10 cellular contexts compared by ENCODE assay signal in the genomic region with DNA sequence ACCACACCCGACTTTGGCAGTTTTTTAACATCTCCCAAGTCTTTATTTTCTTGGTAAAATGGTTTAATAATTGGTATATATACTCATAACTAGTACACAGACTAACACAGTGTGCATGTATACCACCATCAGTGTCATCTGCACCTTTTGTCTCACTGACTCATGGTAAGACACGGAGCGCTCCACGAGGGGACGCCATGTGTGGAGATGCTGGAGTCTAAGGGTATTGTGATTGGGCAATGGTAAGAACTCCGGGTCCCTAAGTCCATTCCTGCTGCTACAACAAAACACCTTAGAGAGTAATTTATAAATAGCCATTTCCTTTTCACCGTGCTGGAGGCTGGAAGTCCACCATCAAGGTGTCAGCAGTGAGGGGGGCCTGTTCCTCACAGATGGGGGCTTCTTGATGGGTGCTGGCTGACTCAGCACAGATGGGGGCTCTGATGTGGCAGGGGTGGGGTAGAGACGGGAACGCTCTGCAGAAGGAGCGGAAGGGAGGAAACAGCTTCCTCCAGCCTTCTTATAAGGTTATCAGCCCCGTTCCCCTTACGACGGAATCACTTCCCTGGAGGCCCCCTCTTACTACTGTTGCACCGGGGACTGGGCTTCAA. TPM values are rescaled to one million over a fixed set of nuclear protein-coding genes. Genes with fewer than 3 reads are reported as not detected.
DNase-seq lines count a peak whose midpoint lies in the region; ATAC-seq, FAIRE-seq and TF ChIP-seq lines count a peak whose summit lies in the region.
"Had no signal": no experiment of that assay in that cellular context is flagged by ENCODE, and none has a peak within 500 bp of the region (broad histone marks: within the 10 kb centered on the region; RNA-seq: fewer than 3 reads in every experiment).

No MANE protein-coding gene starts in this region.

- POLR2A ChIA-PET in endothelial cell of umbilical vein (lab: Charles Lee) = no interaction called here

- dilution Hi-C loops in endothelial cell of umbilical vein (cut with MboI; ENCODE audit: extremely low pct_ligation_motif_present, low sequenced_read_pairs) = no loop called here

- H3K4me3 ChIP-seq in DOHH2 (ENCODE audit: low read length) = peak overlapping the region; percentile 67
- no peak overlapping the region for H3K4me3 ChIP-seq in SU-DHL-6 (ENCODE audit: insufficient read depth, low read length, poor library complexity, severe bottlenecking)
- H3K4me3 ChIP-seq in endothelial cell of umbilical vein (replicated peaks in 1 of 3; ENCODE audit: insufficient read depth in 1 of 3, low read depth in 1 of 3, low read length in 3 of 3) = peak overlapping the region in 2 of 3 experiments; percentile 33 to 66
- peak overlapping the region; percentile 70 for H3K4me3 ChIP-seq in rectal smooth muscle tissue (ENCODE audit: low read length)

- H3K27ac ChIP-seq in DOHH2 (ENCODE audit: low read depth, low read length) (no peak overlapping the region), SU-DHL-6 (ENCODE audit: low read depth, low read length) (no peak overlapping the region), endothelial cell of umbilical vein (ENCODE audit: insufficient read depth, low read depth, low read length) (no peak overlapping the region), rectal smooth muscle tissue (ENCODE audit: low read depth, low read length) (no peak overlapping the region)

- H3F3A ChIP-seq in DOHH2 (ENCODE audit: control insufficient read depth, insufficient read depth) (no peaks in the 10 kb centered on the region), SU-DHL-6 (ENCODE audit: insufficient read depth) (no peaks in the 10 kb centered on the region)

- no peaks in the 10 kb centered on the region for H3K9me3 ChIP-seq in DOHH2 (ENCODE audit: control insufficient read depth, insufficient read depth, low read length)
- H3K9me3 ChIP-seq in SU-DHL-6 (ENCODE audit: insufficient read depth, low read length) = no peaks in the 10 kb centered on the region
- H3K9me3 ChIP-seq in endothelial cell of umbilical vein (replicated peaks; ENCODE audit: control insufficient read depth, insufficient read depth, low read length) = no peaks in the 10 kb centered on the region

- H3K79me2 ChIP-seq in DOHH2 (ENCODE audit: control insufficient read depth, low read length) (no peaks in the 10 kb centered on the region), SU-DHL-6 (ENCODE audit: insufficient read depth, low read length) (no peaks in the 10 kb centered on the region), endothelial cell of umbilical vein (ENCODE audit: control insufficient read depth, insufficient read depth, low read length) (no peaks in the 10 kb centered on the region)

- H3K9me1 ChIP-seq in endothelial cell of umbilical vein (replicated peaks; ENCODE audit: control insufficient read depth, extremely low read depth, insufficient read depth, low read length) = no peaks in the 10 kb centered on the region

- H3K9me2 ChIP-seq in DOHH2 (replicated peaks; ENCODE audit: control insufficient read depth, low read length) = no peaks in the 10 kb centered on the region
- no peaks in the 10 kb centered on the region for H3K9me2 ChIP-seq in SU-DHL-6 (replicated peaks; ENCODE audit: insufficient read depth, low read length)

- intact Hi-C loops in endothelial cell of umbilical vein (cut with micrococcal nuclease) = loop anchor here (5.0 kb wide), 1 partner anchor 56 kb away; no protein-coding TSS in a partner anchor

- TF ChIP-seq CTCF in DOHH2 (IDR thresholded peaks at IDR 0.05; ENCODE audit: low read depth, low read length, poor library complexity, severe bottlenecking) = no peak
- no peak for TF ChIP-seq CTCF in SU-DHL-6 (IDR thresholded peaks at IDR 0.05; ENCODE audit: insufficient read depth, low read length, poor library complexity, severe bottlenecking)
- TF ChIP-seq CTCF in endothelial cell of umbilical vein (IDR thresholded peaks at IDR 0.05; ENCODE audit: extremely low read depth in 1 of 2, insufficient read depth in 1 of 2, low read depth in 1 of 2, low read length in 2 of 2) = no peak

- H3K9ac ChIP-seq in SU-DHL-6 (ENCODE audit: low read length) (no peak overlapping the region), endothelial cell of umbilical vein (replicated peaks; ENCODE audit: extremely low read depth, insufficient read depth, low read length) (no peak overlapping the region), rectal smooth muscle tissue (ENCODE audit: low read length) (no peak overlapping the region)

- H3K4me2 ChIP-seq in DOHH2 (ENCODE audit: low read length) (peak overlapping the region; percentile 81), SU-DHL-6 (ENCODE audit: low read depth, low read length, poor library complexity, severe bottlenecking) (peak overlapping the region; percentile 41), endothelial cell of umbilical vein (ENCODE audit: insufficient read depth, low read length) (peak overlapping the region; percentile 86)

- ATAC-seq in HG03442 (IDR thresholded peaks at IDR 0.05; ENCODE audit: unreplicated experiment) = no peak

- DNase-seq in endothelial cell of umbilical vein (ENCODE audit: low read depth, low spot score) (no peak), mesenteric fat pad (ENCODE audit: low spot score) (no peak), epidermal melanocyte (ENCODE audit: insufficient read length, low spot score) (no peak), AG08395 (ENCODE audit: low spot score) (no peak)

- TF ChIP-seq POLR2A in endothelial cell of umbilical vein (IDR thresholded peaks at IDR 0.05; ENCODE audit: low read depth, low read length) = no peak

- CTCF ChIA-PET in endothelial cell of umbilical vein (lab: Charles Lee) = interaction anchor here (1.0 kb wide), 1 partner anchor 14 kb away, joined by 3 read pairs; no protein-coding TSS in a partner anchor

- H3K36me3 ChIP-seq in DOHH2 (ENCODE audit: control insufficient read depth, low read length) = no peaks in the 10 kb centered on the region
- no peaks in the 10 kb centered on the region for H3K36me3 ChIP-seq in SU-DHL-6 (ENCODE audit: low read length)
- no peaks in the 10 kb centered on the region for H3K36me3 ChIP-seq in endothelial cell of umbilical vein (ENCODE audit: control insufficient read depth in 2 of 2, extremely low read depth in 1 of 2, insufficient read depth in 2 of 2, low read length in 2 of 2)
- no peaks in the 10 kb centered on the region for H3K36me3 ChIP-seq in rectal smooth muscle tissue (ENCODE audit: control insufficient read depth, insufficient read depth, low read length)

- no TSS peak for BruUV-seq in endothelial cell of umbilical vein (replicated peaks; lab: Mats Ljungman, UMichigan)

- H3K27me3 ChIP-seq in DOHH2 (ENCODE audit: control insufficient read depth, low read length) = peaks cover 4% of the 10 kb centered on the region; the same call in 1 of the 2 replicates
- no peaks in the 10 kb centered on the region for H3K27me3 ChIP-seq in SU-DHL-6 (ENCODE audit: low read length)
- peaks cover 0 to 4% of the 10 kb centered on the region in 2 experiments for H3K27me3 ChIP-seq in endothelial cell of umbilical vein (ENCODE audit: control insufficient read depth in 2 of 2, insufficient read depth in 2 of 2, low read length in 2 of 2)
- no peaks in the 10 kb centered on the region for H3K27me3 ChIP-seq in rectal smooth muscle tissue (ENCODE audit: control insufficient read depth, insufficient read depth, low read length)

- H2AFZ ChIP-seq in SU-DHL-6 (ENCODE audit: low read depth, low read length, severe bottlenecking) (no peak overlapping the region), endothelial cell of umbilical vein (ENCODE audit: low read depth, low read length) (peak overlapping the region; percentile 76)

- FAIRE-seq in endothelial cell of umbilical vein (lab: Jason Lieb, UNC) = no peak
- FAIRE-seq: TTC549 had no signal

- H4K20me1 ChIP-seq in DOHH2 (ENCODE audit: control insufficient read depth, insufficient read depth, low read depth, low read length) = no peaks in the 10 kb centered on the region
- no peaks in the 10 kb centered on the region for H4K20me1 ChIP-seq in SU-DHL-6 (ENCODE audit: low read depth, low read length)
- H4K20me1 ChIP-seq in endothelial cell of umbilical vein (replicated peaks; ENCODE audit: control insufficient read depth, extremely low read depth, insufficient read depth, low read length) = no peaks in the 10 kb centered on the region

- H3K4me1 ChIP-seq in DOHH2 (ENCODE audit: control insufficient read depth, low read length) (peaks cover 15% of the 10 kb centered on the region), endothelial cell of umbilical vein (ENCODE audit: control insufficient read depth, extremely low read depth, insufficient read depth, low read length) (peaks cover 9% of the 10 kb centered on the region), rectal smooth muscle tissue (ENCODE audit: control insufficient read depth, insufficient read depth, low read length) (peaks cover 3% of the 10 kb centered on the region)

TF ChIP-seq in endothelial cell of umbilical vein, 7 proteins besides CTCF, POLR2A, EP300 and RAD21:
- TF ChIP-seq EZH2 (IDR thresholded peaks at IDR 0.05; ENCODE audit: borderline replicate concordance, low read depth, low read length, severe bottlenecking) = no peak

RNA-seq across cellular contexts. Expression of a gene that starts 42.0 kb away (rescaled TPM):
- not detected in 2 replicates for total RNA-seq in endothelial cell of umbilical vein
- not detected in 2 replicates for polyA plus RNA-seq in endothelial cell of umbilical vein
- polyA plus RNA-seq in endothelial cell of umbilical vein (2011; cell fraction: cytosol; rRNA removed) = not detected in 2 replicates
- polyA plus RNA-seq in endothelial cell of umbilical vein (2011; cell fraction: nucleus; rRNA removed) = not detected in 2 replicates
- polyA plus RNA-seq in endothelial cell of umbilical vein (2012) = not detected in 2 replicates
- not detected in 2 replicates for polyA minus RNA-seq in endothelial cell of umbilical vein
- not detected for polyA minus RNA-seq in endothelial cell of umbilical vein (2011; cell fraction: cytosol; rRNA and poly(A)+ RNA removed)
- polyA minus RNA-seq in endothelial cell of umbilical vein (2011; cell fraction: nucleus; rRNA and poly(A)+ RNA removed) = not detected in 2 replicates
- not detected for total RNA-seq in mesenteric fat pad
- total RNA-seq: lung microvascular endothelial cell had no signal
